In genomic region chr6:36428911-36429310, GRCh38 we compare ENCODE assay signal across 17 cellular contexts. TPM values are rescaled to one million over a fixed set of nuclear protein-coding genes. Genes with fewer than 3 reads are reported as not detected.
DNase-seq lines count a peak whose midpoint lies in the region; ATAC-seq and TF ChIP-seq lines count a peak whose summit lies in the region.
"Had no signal": no experiment of that assay in that cellular context is flagged by ENCODE, and none has a peak within 500 bp of the region (broad histone marks: within the 10 kb centered on the region; RNA-seq: fewer than 3 reads in every experiment).

No MANE protein-coding gene starts in this region.

- H2AFZ ChIP-seq in KMS-11 (ENCODE audit: low read depth): no peak overlapping the region
- H2AFZ ChIP-seq: parathyroid adenoma had no signal

- DNase-seq in GM12865 (ENCODE audit: low read depth) (peak; percentile 7), astrocyte of the cerebellum (ENCODE audit: low read depth) (no peak), left lung (no peak), UCSD-AML1 (lab: John Stamatoyannopoulos, UW; ENCODE audit: unreplicated experiment) (no peak), posterior vena cava (ENCODE audit: low spot score) (no peak)
- DNase-seq: left ventricle myocardium inferior, NCI-H1436, NCI-H446, thyroid gland had no signal

- no peak overlapping the region for H3K9ac ChIP-seq in KMS-11
- H3K9ac ChIP-seq: parathyroid adenoma had no signal

- no peaks in the 10 kb centered on the region for H3K27me3 ChIP-seq in KMS-11 (ENCODE audit: insufficient read depth, low read depth)
- no peaks in the 10 kb centered on the region for H3K27me3 ChIP-seq in left lung
- H3K27me3 ChIP-seq: thyroid gland had no signal

- no peaks in the 10 kb centered on the region for H3K79me2 ChIP-seq in KMS-11 (ENCODE audit: insufficient read depth, low read depth)
- H3K79me2 ChIP-seq: parathyroid adenoma had no signal

- TF ChIP-seq CTCF in GM12865 (IDR thresholded peaks at IDR 0.05; ENCODE audit: insufficient read depth, low read depth, low read length, missing control alignments) (peak; percentile 16), KMS-11 (conservative IDR thresholded peaks at IDR 0.05; ENCODE audit: low read depth, low read length) (0 out of 2 replicates have a peak, but pooled peaks have one; percentile 19), astrocyte of the cerebellum (IDR thresholded peaks at IDR 0.05; ENCODE audit: low read depth, low read length, missing control alignments) (peak; percentile 35), left lung (IDR thresholded peaks at IDR 0.05) (peak in 1 of 2 donors; percentile 13)

- ATAC-seq in left lung (peak; percentile 26), HG03159 (IDR thresholded peaks at IDR 0.05; ENCODE audit: unreplicated experiment) (no peak), HG03432 (IDR thresholded peaks at IDR 0.05; ENCODE audit: unreplicated experiment) (no peak)

- H3K4me1 ChIP-seq in KMS-11 (ENCODE audit: low read depth, poor library complexity, severe bottlenecking): peaks cover 20% of the 10 kb centered on the region
- H3K4me1 ChIP-seq in left lung: no peaks in the 10 kb centered on the region
- H3K4me1 ChIP-seq: parathyroid adenoma, thyroid gland had no signal

- no peaks in the 10 kb centered on the region for H3K9me3 ChIP-seq in left lung
- H3K9me3 ChIP-seq: left ventricle myocardium inferior, thyroid gland had no signal

- no peaks in the 10 kb centered on the region for H3K36me3 ChIP-seq in KMS-11 (ENCODE audit: insufficient read depth)
- H3K36me3 ChIP-seq in left lung: no peaks in the 10 kb centered on the region
- H3K36me3 ChIP-seq: left ventricle myocardium inferior, thyroid gland had no signal

- H3K4me3 ChIP-seq in GM12865 (ENCODE audit: low read depth, low read length) (no peak overlapping the region), KMS-11 (IDR thresholded peaks at IDR 0.05; ENCODE audit: insufficient read depth, low read depth, low read length) (no peak overlapping the region), astrocyte of the cerebellum (ENCODE audit: low read depth, low read length) (no peak overlapping the region), left lung (no peak overlapping the region)
- H3K4me3 ChIP-seq: K562, left ventricle myocardium inferior, SK-N-MC, thyroid gland had no signal

- H3K27ac ChIP-seq in KMS-11 (no peak overlapping the region), left lung (no peak overlapping the region)
- H3K27ac ChIP-seq: left ventricle myocardium inferior, parathyroid adenoma, SK-N-MC, thyroid gland had no signal

- H4K20me1 ChIP-seq in KMS-11 (ENCODE audit: insufficient read depth): no peaks in the 10 kb centered on the region

- H3K4me2 ChIP-seq in KMS-11: no peak overlapping the region

- intact Hi-C loops in left lung (cut with DNase I) (no loop called here), posterior vena cava (cut with DNase I) (no loop called here)

- in situ Hi-C loops in astrocyte of the cerebellum (cut with HindIII; ENCODE audit: low sequenced_read_pairs): no loop called here

RNA-seq across cellular contexts. Expression of gene PXT1, which starts 13.7 kb away (rescaled TPM):
- not detected for total RNA-seq in left lung
- not detected for total RNA-seq in posterior vena cava
- total RNA-seq: left ventricle myocardium inferior, skeletal muscle tissue, thyroid gland had no signal

RNA-seq across cellular contexts. Expression of gene KCTD20, which starts 13.9 kb away (rescaled TPM):
- total RNA-seq in left lung (10 to 100 TPM; 47.4 to 53.9 TPM), posterior vena cava (10 to 100 TPM; 52.6 to 54.3 TPM)

RNA-seq across cellular contexts. Expression of gene ETV7, which starts 41.4 kb away (rescaled TPM):
- total RNA-seq in left lung (1 to 10 TPM; 5.3 to 5.6 TPM), posterior vena cava (under 1 TPM in 1 of 2 donors, not detected in 1; 0.57 TPM)
- total RNA-seq: left ventricle myocardium inferior, myocyte, skeletal muscle tissue had no signal
